23 cellular contexts compared by ENCODE assay signal in the genomic region with DNA sequence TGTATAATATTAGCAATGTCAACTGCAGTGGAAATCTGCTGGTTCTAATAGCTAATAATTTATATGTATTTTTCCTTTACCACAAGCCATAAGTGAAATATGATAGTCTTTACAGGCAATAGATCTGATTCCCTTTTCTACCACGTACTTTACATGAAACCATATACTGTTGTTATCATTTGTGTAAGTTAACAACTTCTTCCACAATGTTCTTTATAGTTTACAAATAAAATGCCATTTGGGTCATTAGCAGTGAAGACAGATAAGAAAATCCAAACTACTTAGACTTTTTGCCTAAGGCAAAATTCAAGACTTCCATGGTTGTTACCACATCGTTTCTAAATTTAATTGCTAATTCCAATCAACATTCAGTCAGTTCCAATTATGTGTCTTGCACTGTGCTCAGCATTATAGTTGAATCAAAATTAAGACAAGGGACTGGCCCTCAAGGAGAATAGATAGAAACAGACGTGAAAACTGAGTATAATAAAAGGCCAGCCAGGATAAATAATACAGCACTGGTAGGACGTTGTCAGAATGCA.
"Had no signal": no experiment of that assay in that cellular context is flagged by ENCODE, and none has a peak within 500 bp of the region (broad histone marks: within the 10 kb centered on the region; RNA-seq: fewer than 3 reads in every experiment).

No MANE protein-coding gene starts in this region.

- H3K4me2 ChIP-seq: hepatocyte, neural progenitor cell had no signal

- H2AFZ ChIP-seq: hepatocyte, neural progenitor cell had no signal

- H3K4me1 ChIP-seq: right atrium auricular region, spleen, suprapubic skin, tibial artery, upper lobe of right lung had no signal

- H3K27ac ChIP-seq: hepatocyte, left ventricle myocardium inferior, neural progenitor cell, neutrophil, right atrium auricular region, skin epidermis, spleen, suprapubic skin, thoracic aorta, tibial artery, upper lobe of right lung had no signal

- H3K36me3 ChIP-seq: left ventricle myocardium inferior, neural progenitor cell, neutrophil, right atrium auricular region, spleen, suprapubic skin, thoracic aorta, tibial artery, upper lobe of right lung had no signal

- H3K79me2 ChIP-seq: hepatocyte had no signal

- H3K9me3 ChIP-seq: left ventricle myocardium inferior, neutrophil, right atrium auricular region, spleen, suprapubic skin, thoracic aorta, tibial artery, upper lobe of right lung had no signal

- DNase-seq: islet precursor cell; left ventricle myocardium inferior; mesendoderm; naive B cell; natural killer cell; nephron progenitor cell; occipital lobe; spleen; stimulated activated CD4-positive, alpha-beta T cell treated with anti-CD3 and anti-CD28 coated beads, Interleukin-4, amount 100 ng/mL, for 24 hours; stimulated activated naive CD4-positive, alpha-beta T cell; tibial artery; trophoblast cell; upper lobe of right lung had no signal

- ATAC-seq: natural killer cell; sciatic nerve; stimulated activated effector memory CD8-positive, alpha-beta T cell treated with anti-CD3 and anti-CD28 coated beads, Interleukin-12 subunit alpha, Interleukin-12 subunit beta, amount 100 ng/mL, for 72 hours; upper lobe of right lung had no signal

- H3K9ac ChIP-seq: neural progenitor cell had no signal

- H3K4me3 ChIP-seq: hepatocyte, left ventricle myocardium inferior, lung, neural progenitor cell, right atrium auricular region, skin epidermis, spleen, suprapubic skin, thoracic aorta, tibial artery, upper lobe of right lung had no signal

- H3K27me3 ChIP-seq: hepatocyte, neural progenitor cell, neutrophil, right atrium auricular region, spleen, suprapubic skin, tibial artery, upper lobe of right lung had no signal
